ENCODE assay signal across 8 cellular contexts in the genomic region with DNA sequence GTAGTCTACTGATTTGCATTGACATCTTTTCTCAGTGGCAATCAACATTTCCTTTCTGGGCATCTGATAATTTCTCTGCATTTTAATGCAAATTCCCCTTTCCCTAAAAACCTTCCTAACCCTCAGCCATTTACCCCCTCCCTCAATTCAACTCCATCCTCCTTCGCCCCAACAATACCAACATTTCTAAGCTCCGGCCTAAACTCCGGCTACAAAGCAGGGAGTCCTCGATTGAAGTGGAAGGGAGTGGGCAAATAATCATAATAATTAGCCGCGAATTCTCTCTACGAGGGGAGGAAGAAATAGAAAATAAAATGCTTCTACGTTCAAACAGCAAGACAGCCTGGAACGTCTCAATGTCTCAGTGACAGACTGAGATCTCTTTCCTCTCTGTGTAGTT. TPM values are rescaled to one million over a fixed set of nuclear protein-coding genes. Genes with fewer than 3 reads are reported as not detected.
DNase-seq lines count a peak whose midpoint lies in the region; ATAC-seq and TF ChIP-seq lines count a peak whose summit lies in the region.

No MANE protein-coding gene starts in this region.

- TF ChIP-seq EP300 in upper lobe of left lung (IDR thresholded peaks at IDR 0.05): no peak

- DNase-seq in left ventricle myocardium inferior (no peak), right atrium auricular region (ENCODE audit: low spot score) (no peak), lower lobe of right lung (no peak), upper lobe of left lung (no peak), NCI-H2029 (lab: John Stamatoyannopoulos, UW) (no peak)
- DNase-seq in stimulated activated CD4-positive, alpha-beta T cell treated with anti-CD3 and anti-CD28 coated beads, Interleukin-2, amount 100 ng/mL, for 48 hours: no peak

- 26 to 37% methylated on average over 9 of the region's 9 CpGs for WGBS in upper lobe of left lung, 2 donors

- no peak for TF ChIP-seq POLR2A in upper lobe of left lung (IDR thresholded peaks at IDR 0.05)

- H3K27ac ChIP-seq in left ventricle myocardium inferior (replicated peaks): peak overlapping the region; percentile 87
- H3K27ac ChIP-seq in right atrium auricular region: no peak overlapping the region
- H3K27ac ChIP-seq in angular gyrus (ENCODE audit: low read depth, low read length): peak overlapping the region; percentile 35
- peak overlapping the region; percentile 66 for H3K27ac ChIP-seq in lower lobe of right lung
- peak overlapping the region in 1 of 4 donors; percentile 85 for H3K27ac ChIP-seq in upper lobe of left lung

- ATAC-seq in lower lobe of right lung: no peak
- ATAC-seq in upper lobe of left lung (ENCODE audit: low FRiP score in 2 of 2): no peak
- ATAC-seq in HG03097 (IDR thresholded peaks at IDR 0.05; ENCODE audit: low FRiP score, unreplicated experiment): no peak

- H3K36me3 ChIP-seq in left ventricle myocardium inferior: no peaks in the 10 kb centered on the region
- H3K36me3 ChIP-seq in right atrium auricular region: no peaks in the 10 kb centered on the region
- no peaks in the 10 kb centered on the region for H3K36me3 ChIP-seq in lower lobe of right lung
- no peaks in the 10 kb centered on the region for H3K36me3 ChIP-seq in upper lobe of left lung

- H3K4me1 ChIP-seq in left ventricle myocardium inferior (peaks cover 65% of the 10 kb centered on the region), right atrium auricular region (peaks cover 0 to 49% of the 10 kb centered on the region in 2 donors), lower lobe of right lung (peaks cover 36% of the 10 kb centered on the region), upper lobe of left lung (peaks cover 41 to 52% (median 49%) of the 10 kb centered on the region in 4 donors)

- peaks cover 99% of the 10 kb centered on the region for H3K27me3 ChIP-seq in left ventricle myocardium inferior (ENCODE audit: low read depth)
- H3K27me3 ChIP-seq in right atrium auricular region: peaks cover 10 to 13% of the 10 kb centered on the region in 2 donors
- H3K27me3 ChIP-seq in lower lobe of right lung (ENCODE audit: low read depth): peaks cover 87% of the 10 kb centered on the region
- H3K27me3 ChIP-seq in upper lobe of left lung: peaks cover 0 to 21% (median 11%) of the 10 kb centered on the region in 4 donors

- H3K9me3 ChIP-seq in left ventricle myocardium inferior (replicated peaks) (no peaks in the 10 kb centered on the region), right atrium auricular region (no peaks in the 10 kb centered on the region), lower lobe of right lung (no peaks in the 10 kb centered on the region), upper lobe of left lung (no peaks in the 10 kb centered on the region)

- H3K4me3 ChIP-seq in left ventricle myocardium inferior: peak overlapping the region; percentile 73
- peak overlapping the region in 1 of 2 donors; percentile 66 for H3K4me3 ChIP-seq in right atrium auricular region
- H3K4me3 ChIP-seq in lower lobe of right lung: peak overlapping the region; percentile 64
- peak overlapping the region in 3 of 4 donors; percentile 70 to 82 (median 75) for H3K4me3 ChIP-seq in upper lobe of left lung

- TF ChIP-seq CTCF in left ventricle myocardium inferior (IDR thresholded peaks at IDR 0.05; ENCODE audit: borderline replicate concordance): no peak
- no peak for TF ChIP-seq CTCF in right atrium auricular region (IDR thresholded peaks at IDR 0.05)
- no peak for TF ChIP-seq CTCF in lower lobe of right lung (IDR thresholded peaks at IDR 0.05)
- no peak for TF ChIP-seq CTCF in upper lobe of left lung (IDR thresholded peaks at IDR 0.05)

- intact Hi-C loops in left ventricle myocardium inferior (cut with micrococcal nuclease): no loop called here
- intact Hi-C loops in lower lobe of right lung (cut with DNase I): no loop called here

RNA-seq across cellular contexts. Expression of a gene that starts 4.6 kb away (rescaled TPM):
- total RNA-seq in left ventricle myocardium inferior: 27.1 TPM
- total RNA-seq in right atrium auricular region: 1 to 10 TPM; 2.2 to 3.3 TPM
- 9.7 TPM for total RNA-seq in lower lobe of right lung
- 10 to 100 TPM in 1 of 6 donors, 1 to 10 TPM in 5; 2.7 to 12.7 (median 5.4) TPM for total RNA-seq in upper lobe of left lung

Comparison
In these comparisons a context has a peak if more than half of its experiments do, and no peak if none do; other contexts are left out.
1. H3K27ac ChIP-seq: peak in left ventricle myocardium inferior (single experiment), angular gyrus (single experiment) and lower lobe of right lung (single experiment); none in right atrium auricular region (0 of 2).